In the genomic region with DNA sequence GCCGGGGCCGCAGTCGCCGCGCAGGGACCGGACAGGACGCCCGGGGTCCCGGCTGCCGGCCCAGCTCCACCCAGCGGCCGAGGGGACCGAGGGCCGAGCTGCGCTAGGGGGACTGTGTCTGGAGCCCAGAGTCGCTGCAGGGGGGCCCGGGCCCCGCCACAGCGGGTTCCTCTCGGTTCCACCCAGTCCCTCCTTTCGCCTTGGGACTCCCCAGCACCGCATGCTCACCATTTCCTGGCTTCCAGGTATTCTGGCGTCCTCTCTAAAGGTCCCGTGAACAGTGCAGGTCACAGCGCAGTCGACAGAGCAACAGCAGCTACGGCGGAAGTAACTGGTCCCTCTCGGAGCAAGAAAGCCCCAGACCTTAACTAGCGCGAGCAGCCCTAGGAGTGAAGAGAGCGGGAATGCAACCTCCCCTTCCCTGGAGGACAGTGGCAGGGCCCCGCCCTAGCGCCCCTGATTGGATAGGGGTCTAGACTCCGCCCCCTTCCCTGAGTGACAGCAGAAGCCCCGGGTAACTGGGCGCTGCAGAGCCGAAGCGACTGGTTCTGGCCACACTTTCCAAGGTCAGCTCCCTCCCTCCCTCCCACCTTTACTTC, we compare ENCODE assay signal across 8 cellular contexts. TPM values are rescaled to one million over a fixed set of nuclear protein-coding genes. Genes with fewer than 3 reads are reported as not detected.
DNase-seq lines count a peak whose midpoint lies in the region; ATAC-seq and TF ChIP-seq lines count a peak whose summit lies in the region.

Gene ZNF878, minus strand, starts transcription at position 391 of the 599 bp plus-strand sequence. Its CDS starts 160 bp downstream, at position 231.

- POLR2A ChIA-PET in activated naive CD8-positive, alpha-beta T cell treated with anti-CD3 and anti-CD28 coated beads, Interleukin-2, amount 10 ng/mL, durations not matched to agents 7 days and 5 days (lab: Charles Lee), result interaction anchor here (0.6 to 2.6 kb wide), 7 partner anchors 12 to 167 kb away, joined by 3 to 12 read pairs (median 4); partner anchors contain the start of genes ZNF433, ZNF625, ZNF700 and ZNF844

- H3K27ac ChIP-seq in HUES6 (ENCODE audit: low read depth, low read length) (no peak within 1 kb of the TSS), cardiac muscle cell (peak within 1 kb of the TSS; percentile 80)

- peak; percentile 88 for ATAC-seq in GM21381 (IDR thresholded peaks at IDR 0.05; ENCODE audit: unreplicated experiment)
- peak; percentile 91 for ATAC-seq in activated naive CD8-positive, alpha-beta T cell treated with anti-CD3 and anti-CD28 coated beads, Interleukin-2, amount 10 ng/mL, durations not matched to agents 7 days and 5 days (ENCODE audit: low read depth)

- H3K4me3 Mint-ChIP-seq in Calu3 (ENCODE audit: low read depth, unreplicated experiment), result peak within 1 kb of the TSS; percentile 69
- peak within 1 kb of the TSS; percentile 85 for H3K4me3 Mint-ChIP-seq in activated naive CD8-positive, alpha-beta T cell treated with anti-CD3 and anti-CD28 coated beads, Interleukin-2, amount 10 ng/mL, durations not matched to agents 7 days and 5 days

- peaks cover 7% of the 10 kb centered on the region for H3K4me1 Mint-ChIP-seq in Calu3 (ENCODE audit: low read depth, unreplicated experiment)
- H3K4me1 Mint-ChIP-seq in activated naive CD8-positive, alpha-beta T cell treated with anti-CD3 and anti-CD28 coated beads, Interleukin-2, amount 10 ng/mL, durations not matched to agents 7 days and 5 days, result peaks cover 9% of the 10 kb centered on the region

- peaks cover 2% of the 10 kb centered on the region for H3K9me3 Mint-ChIP-seq in Calu3 (ENCODE audit: low read depth, unreplicated experiment)
- H3K9me3 Mint-ChIP-seq in activated naive CD8-positive, alpha-beta T cell treated with anti-CD3 and anti-CD28 coated beads, Interleukin-2, amount 10 ng/mL, durations not matched to agents 7 days and 5 days, result peaks cover 8% of the 10 kb centered on the region

- peaks cover 21% of the 10 kb centered on the region for H3K9me3 ChIP-seq in HUES6 (ENCODE audit: control insufficient read depth, insufficient read depth, low read depth, low read length)
- no peaks in the 10 kb centered on the region for H3K9me3 ChIP-seq in cardiac muscle cell (ENCODE audit: low read depth)

- intact Hi-C loops in Calu3 (cut with micrococcal nuclease; ENCODE audit: unreplicated experiment), result no loop called here

- H3K4me3 ChIP-seq in HUES6 (ENCODE audit: low read depth, low read length), result peak within 1 kb of the TSS; percentile 73
- peak within 1 kb of the TSS; percentile 68 for H3K4me3 ChIP-seq in cardiac muscle cell

- H3K36me3 ChIP-seq in HUES6 (ENCODE audit: control insufficient read depth, insufficient read depth, low read length) (peaks cover 3% of the 10 kb centered on the region; the same call in 1 of the 2 replicates), cardiac muscle cell (no peaks in the 10 kb centered on the region)

- H3K4me1 ChIP-seq in HUES6 (ENCODE audit: control insufficient read depth, insufficient read depth, low read length) (no peaks in the 10 kb centered on the region), cardiac muscle cell (ENCODE audit: low read depth) (no peaks in the 10 kb centered on the region)

- H3K27ac Mint-ChIP-seq in Calu3 (ENCODE audit: unreplicated experiment), result peak within 1 kb of the TSS; percentile 49
- peak within 1 kb of the TSS; percentile 80 for H3K27ac Mint-ChIP-seq in activated naive CD8-positive, alpha-beta T cell treated with anti-CD3 and anti-CD28 coated beads, Interleukin-2, amount 10 ng/mL, durations not matched to agents 7 days and 5 days

- H3K27me3 Mint-ChIP-seq in Calu3 (ENCODE audit: unreplicated experiment), result no peaks in the 10 kb centered on the region
- peaks cover 21% of the 10 kb centered on the region for H3K27me3 Mint-ChIP-seq in activated naive CD8-positive, alpha-beta T cell treated with anti-CD3 and anti-CD28 coated beads, Interleukin-2, amount 10 ng/mL, durations not matched to agents 7 days and 5 days

- H3K27me3 ChIP-seq in HUES6 (ENCODE audit: control insufficient read depth, insufficient read depth, low read length), result no peaks in the 10 kb centered on the region
- no peaks in the 10 kb centered on the region for H3K27me3 ChIP-seq in cardiac muscle cell

- CTCF ChIA-PET in Calu3 (lab: Charles Lee), result interaction anchor here (1.1 kb wide), 1 partner anchor 17 kb away, joined by 3 read pairs; the partner anchor contains the start of gene ZNF433

- TSS peak; percentile 72 for BruUV-seq in Calu3 (replicated peaks; lab: Mats Ljungman, UMichigan)

- peaks cover 12% of the 10 kb centered on the region for H3K36me3 Mint-ChIP-seq in Calu3 (ENCODE audit: insufficient read depth, unreplicated experiment)
- peaks cover 7% of the 10 kb centered on the region for H3K36me3 Mint-ChIP-seq in activated naive CD8-positive, alpha-beta T cell treated with anti-CD3 and anti-CD28 coated beads, Interleukin-2, amount 10 ng/mL, durations not matched to agents 7 days and 5 days

- TF ChIP-seq CTCF in Calu3 (IDR thresholded peaks at IDR 0.05; ENCODE audit: unreplicated experiment) (no peak), cardiac muscle cell (IDR thresholded peaks at IDR 0.05; ENCODE audit: low read depth, low read length) (peak; percentile 11)

- DNase-seq in Calu3, result peak; percentile 83
- DNase-seq in RPMI8226, result peak; percentile 60
- peak; percentile 72 for DNase-seq in activated naive CD8-positive, alpha-beta T cell treated with anti-CD3 and anti-CD28 coated beads, Interleukin-2, amount 10 ng/mL, durations not matched to agents 7 days and 5 days
- DNase-seq in cardiac muscle cell (ENCODE audit: low read depth in 1 of 2, low spot score in 1 of 2), result peak; percentile 90 to 99
- peak; percentile 73 for DNase-seq in occipital lobe (lab: John Stamatoyannopoulos, UW)
- peak; percentile 88 for DNase-seq in ureter (ENCODE audit: low spot score)

- no peak within 1 kb of the TSS for H3K9ac ChIP-seq in HUES6 (ENCODE audit: low read length)

RNA-seq across cellular contexts. Expression of gene ZNF878, which starts in this region (rescaled TPM):
- total RNA-seq in Calu3 (2022) (0.49 and 0.66 TPM in 2 replicates), cardiac muscle cell (0.39 TPM in 1 of 2 replicates, not detected in the other), occipital lobe (0.31 TPM), ureter (1.1 TPM)
- total RNA-seq in activated naive CD8-positive, alpha-beta T cell treated with anti-CD3 and anti-CD28 coated beads, Interleukin-2, amount 10 ng/mL, durations not matched to agents 7 days and 5 days, result 1 to 10 TPM in 1 of 2 experiments, under 1 TPM in 1; 0.91 to 1.2 TPM
- 1.0 TPM in 1 of 2 replicates, not detected in the other for polyA plus RNA-seq in cardiac muscle cell

Comparison
In these comparisons a context has a peak if more than half of its experiments do, and no peak if none do; other contexts are left out.
1. Peak in DNase-seq in Calu3; RNA of the gene not detected or under 1 TPM.
2. Peak in DNase-seq in occipital lobe; RNA of the gene not detected or under 1 TPM.